ENCODE assay signal across 9 cellular contexts in the genomic region with DNA sequence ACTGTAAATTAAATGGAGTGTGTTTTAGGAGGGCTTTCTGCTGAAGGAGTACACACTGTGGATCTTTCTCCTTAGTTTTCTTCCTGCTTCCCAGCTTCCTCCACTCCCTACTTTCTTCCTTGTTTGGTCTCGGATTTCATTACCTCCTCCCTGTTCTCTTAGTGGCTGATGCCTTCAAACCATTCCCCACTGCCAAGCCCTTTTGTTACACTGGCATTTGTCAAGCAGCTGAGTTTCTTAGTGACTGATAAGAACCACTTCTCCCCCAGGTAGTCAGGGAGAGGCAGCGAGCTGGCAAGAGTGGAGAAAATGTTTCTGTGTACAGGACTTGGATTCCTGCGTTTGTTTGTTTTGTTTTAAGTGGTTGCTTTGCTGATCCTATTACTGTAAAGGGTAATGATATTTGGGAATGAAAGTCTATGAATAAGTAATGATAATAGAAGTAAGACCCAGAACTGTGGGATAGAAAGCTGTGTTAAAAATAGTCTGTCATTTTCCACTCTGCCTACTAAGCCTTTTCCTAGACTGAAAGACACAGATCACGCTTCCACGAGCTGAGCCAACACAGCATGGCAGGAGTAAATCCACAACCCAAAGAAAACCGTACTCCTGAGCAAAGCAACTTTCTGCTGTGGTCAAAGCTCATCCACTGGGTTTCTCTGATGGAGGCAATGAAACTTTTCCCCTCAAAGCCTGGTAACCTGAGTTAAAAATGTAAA. TPM values are rescaled to one million over a fixed set of nuclear protein-coding genes. Genes with fewer than 3 reads are reported as not detected.
DNase-seq lines count a peak whose midpoint lies in the region; ATAC-seq, FAIRE-seq and TF ChIP-seq lines count a peak whose summit lies in the region.
"Had no signal": no experiment of that assay in that cellular context is flagged by ENCODE, and none has a peak within 500 bp of the region (broad histone marks: within the 10 kb centered on the region; RNA-seq: fewer than 3 reads in every experiment).

No MANE protein-coding gene starts in this region.

- H3K9ac ChIP-seq in MM.1S (ENCODE audit: low read length): no peak overlapping the region

- H3K27ac ChIP-seq in MM.1S (ENCODE audit: low read length) (no peak overlapping the region), WERI-Rb-1 (no peak overlapping the region)

- no peak for TF ChIP-seq POLR2A in H54 (IDR thresholded peaks at IDR 0.05; ENCODE audit: low read depth, low read length)

- H3K79me2 ChIP-seq in MM.1S (ENCODE audit: low read length): no peaks in the 10 kb centered on the region

- peak; percentile 45 for FAIRE-seq in H54 (lab: Jason Lieb, UNC)

- H3K9me3 ChIP-seq in MM.1S (replicated peaks; ENCODE audit: insufficient read depth, low read length) (no peaks in the 10 kb centered on the region), WERI-Rb-1 (ENCODE audit: severe bottlenecking) (no peaks in the 10 kb centered on the region)

- no peaks in the 10 kb centered on the region for H4K20me1 ChIP-seq in MM.1S (ENCODE audit: insufficient read depth, low read length)

- TF ChIP-seq CTCF in omental fat pad (IDR thresholded peaks at IDR 0.05) (no peak), MM.1S (IDR thresholded peaks at IDR 0.05; ENCODE audit: low read length) (no peak), WERI-Rb-1 (IDR thresholded peaks at IDR 0.05; ENCODE audit: low read depth, low read length) (no peak)

- H3K4me3 ChIP-seq in MM.1S (ENCODE audit: low read length) (no peak overlapping the region), WERI-Rb-1 (ENCODE audit: low read depth, low read length) (no peak overlapping the region)

- H3K9me2 ChIP-seq in MM.1S (replicated peaks; ENCODE audit: insufficient read depth, low read length): no peaks in the 10 kb centered on the region

- intact Hi-C loops in posterior vena cava (cut with DNase I): no loop called here

- H3K27me3 ChIP-seq in MM.1S (replicated peaks; ENCODE audit: insufficient read depth, low read length): no peaks in the 10 kb centered on the region
- no peaks in the 10 kb centered on the region for H3K27me3 ChIP-seq in WERI-Rb-1 (ENCODE audit: insufficient read depth, low read depth, severe bottlenecking)

- H3K36me3 ChIP-seq in MM.1S (replicated peaks; ENCODE audit: insufficient read depth, low read length) (no peaks in the 10 kb centered on the region), WERI-Rb-1 (no peaks in the 10 kb centered on the region)

- no peaks in the 10 kb centered on the region for H3K4me1 ChIP-seq in MM.1S (ENCODE audit: low read length)

- H3F3A ChIP-seq in MM.1S (ENCODE audit: insufficient read depth, low read length): no peaks in the 10 kb centered on the region

- DNase-seq in H54 (ENCODE audit: insufficient read length, low spot score) (no peak), NCI-H345 (lab: John Stamatoyannopoulos, UW) (peak; percentile 55), fibroblast of peridontal ligament (ENCODE audit: extremely low read depth) (peak; percentile 38), omental fat pad (ENCODE audit: low spot score) (no peak), MM.1S (no peak), WERI-Rb-1 (no peak), NCI-H1930 (lab: John Stamatoyannopoulos, UW) (no peak), posterior vena cava (ENCODE audit: low spot score) (no peak)

- H2AFZ ChIP-seq in MM.1S (ENCODE audit: low read length): no peak overlapping the region

- ATAC-seq in omental fat pad (ENCODE audit: low FRiP score): peak; percentile 78
- ATAC-seq: activated CD4-positive, CD25-positive, alpha-beta regulatory T cell treated with anti-CD3 and anti-CD28 coated beads, Interleukin-2, amount 50 U/mL, for 24 hours had no signal

- H3K4me2 ChIP-seq in MM.1S (ENCODE audit: low read depth, low read length): no peak overlapping the region

RNA-seq across cellular contexts. Expression of a gene that starts 10.1 kb away (rescaled TPM):
- 1 to 10 TPM in 2 of 4 donors, under 1 TPM in 2; 0.36 to 2.7 (median 1.5) TPM for total RNA-seq in omental fat pad
- total RNA-seq in posterior vena cava: 1 to 10 TPM; 1.7 to 2.4 TPM

Comparison
In these comparisons a context has a peak if more than half of its experiments do, and no peak if none do; other contexts are left out.
1. DNase-seq: peak in NCI-H345 (single experiment) and fibroblast of peridontal ligament (single experiment); none in H54 (single experiment), omental fat pad (single experiment), MM.1S (single experiment), WERI-Rb-1 (single experiment), NCI-H1930 (0 of 2) and posterior vena cava (single experiment).